8 cellular contexts compared by ENCODE assay signal in the genomic region with DNA sequence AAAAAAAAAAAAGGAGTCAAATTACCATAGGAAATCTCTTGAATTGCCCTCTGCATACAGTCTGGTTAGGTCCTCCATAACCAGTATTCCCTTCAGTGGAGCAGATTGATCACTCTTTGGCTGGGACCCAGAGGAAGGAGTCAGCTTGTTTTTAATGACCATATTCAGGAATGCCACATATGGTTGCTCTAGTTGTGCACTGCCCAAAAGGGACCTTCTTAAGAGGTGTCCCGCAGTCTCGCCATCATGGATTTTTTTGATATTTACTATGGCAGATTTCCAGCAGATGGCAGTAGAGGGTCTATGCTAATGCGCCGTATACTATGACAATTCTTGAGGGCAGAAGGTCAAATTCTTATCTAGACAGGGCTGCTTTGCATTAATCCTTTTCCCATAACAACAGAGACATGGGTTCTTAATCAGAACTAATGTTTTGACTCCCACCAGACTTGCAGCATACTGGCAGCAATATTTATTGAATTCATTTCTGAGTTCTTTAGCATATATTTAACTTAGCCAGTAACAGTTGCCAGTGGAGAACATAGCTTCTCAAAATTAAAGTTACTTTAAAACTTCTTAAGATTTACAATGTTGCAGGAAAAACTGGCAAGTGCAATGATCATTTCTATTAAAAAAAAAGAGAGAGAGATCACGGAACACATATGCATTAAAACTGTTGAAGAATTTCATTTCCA. TPM values are rescaled to one million over a fixed set of nuclear protein-coding genes. Genes with fewer than 3 reads are reported as not detected.
DNase-seq lines count a peak whose midpoint lies in the region; ATAC-seq and TF ChIP-seq lines count a peak whose summit lies in the region.

No MANE protein-coding gene starts in this region.

- H3K27ac Mint-ChIP-seq in activated T-cell treated with anti-CD3 and anti-CD28 coated beads, Interleukin-2, amount 50 U/mL, for 72 hours, result no peak overlapping the region

- no peaks in the 10 kb centered on the region for H3K9me1 ChIP-seq in IMR-90 (ENCODE audit: insufficient read depth, low read length)

- H3K36me3 ChIP-seq in IMR-90 (ENCODE audit: control insufficient read depth, insufficient read depth, low read length) (no peaks in the 10 kb centered on the region), prostate gland (no peaks in the 10 kb centered on the region)

- peak overlapping the region; percentile 64 for H2AFZ ChIP-seq in IMR-90 (replicated peaks; ENCODE audit: low read length, poor library complexity)

- peaks cover 15% of the 10 kb centered on the region for H3K4me1 Mint-ChIP-seq in activated T-cell treated with anti-CD3 and anti-CD28 coated beads, Interleukin-2, amount 50 U/mL, for 72 hours (ENCODE audit: low read depth)

- H3K9me3 ChIP-seq in IMR-90 (ENCODE audit: control insufficient read depth, insufficient read depth, low read length) (no peaks in the 10 kb centered on the region), prostate gland (no peaks in the 10 kb centered on the region)

- H3K18ac ChIP-seq in IMR-90 (ENCODE audit: low read depth, low read length), result no peak overlapping the region

- H4K5ac ChIP-seq in IMR-90 (ENCODE audit: low read depth, low read length), result no peak overlapping the region

- H3K27ac ChIP-seq in IMR-90 (ENCODE audit: insufficient read depth, low read length) (no peak overlapping the region), prostate gland (no peak overlapping the region)

- no peaks in the 10 kb centered on the region for H3K27me3 Mint-ChIP-seq in activated T-cell treated with anti-CD3 and anti-CD28 coated beads, Interleukin-2, amount 50 U/mL, for 72 hours (ENCODE audit: low read depth)

- CTCF ChIA-PET in IMR-90 (lab: Yijun Ruan, JAX), result interaction anchor here (0.6 to 1.2 kb wide), 4 partner anchors 30 to 493 kb away, joined by 3 to 4 read pairs (median 3); no protein-coding TSS in a partner anchor

- H3K4me2 ChIP-seq in IMR-90 (ENCODE audit: low read depth, low read length), result no peak overlapping the region

- no TSS peak for BruUV-seq in IMR-90 (replicated peaks; lab: Mats Ljungman, UMichigan)

- H3K9ac ChIP-seq in IMR-90 (ENCODE audit: low read depth, low read length), result no peak overlapping the region

- no peaks in the 10 kb centered on the region for H3K79me1 ChIP-seq in IMR-90 (ENCODE audit: low read depth in 1 of 2, low read length in 2 of 2)

- no peak overlapping the region for H2BK20ac ChIP-seq in IMR-90 (ENCODE audit: low read depth, low read length)

- H3K36me3 Mint-ChIP-seq in activated T-cell treated with anti-CD3 and anti-CD28 coated beads, Interleukin-2, amount 50 U/mL, for 72 hours (ENCODE audit: insufficient read depth in 2 of 2), result peaks cover 1 to 2% of the 10 kb centered on the region in 2 donors

- H2AK9ac ChIP-seq in IMR-90 (replicated peaks; ENCODE audit: low read depth, low read length, poor library complexity), result no peak overlapping the region

- no CpG with 5 or more reads among the region's 5 CpGs for WGBS in IMR-90 (ENCODE audit: extremely low coverage in 2 of 2, insufficient read length in 1 of 2), 2 experiments
- WGBS in prostate gland, result 66% methylated on average over 5 of the region's 5 CpGs

- no peak overlapping the region for H2BK5ac ChIP-seq in IMR-90 (ENCODE audit: low read depth, low read length, poor library complexity, severe bottlenecking)

- TF ChIP-seq RAD21 in IMR-90 (IDR thresholded peaks at IDR 0.05; ENCODE audit: low read length), result peak; percentile 76

- intact Hi-C loops in IMR-90 (cut with micrococcal nuclease), result loop anchor here (1.0 to 5.0 kb wide), 4 partner anchors 188 to 654 kb away; partner anchors contain the start of genes COA5 and UNC50
- intact Hi-C loops in prostate gland (cut with DNase I), result no loop called here

- no peak overlapping the region for H3K23ac ChIP-seq in IMR-90 (ENCODE audit: low read depth, low read length)

- peaks cover 3 to 4% of the 10 kb centered on the region in 2 donors for H3K9me3 Mint-ChIP-seq in activated T-cell treated with anti-CD3 and anti-CD28 coated beads, Interleukin-2, amount 50 U/mL, for 72 hours

- no peaks in the 10 kb centered on the region for H3K4me1 ChIP-seq in IMR-90 (ENCODE audit: control insufficient read depth, insufficient read depth, low read length)
- H3K4me1 ChIP-seq in prostate gland (replicated peaks), result no peaks in the 10 kb centered on the region

- no peak overlapping the region for H3K4ac ChIP-seq in IMR-90 (ENCODE audit: low read depth, low read length)

- no peak overlapping the region for H3K4me3 Mint-ChIP-seq in activated T-cell treated with anti-CD3 and anti-CD28 coated beads, Interleukin-2, amount 50 U/mL, for 72 hours

- dilution Hi-C loops in IMR-90 (cut with HindIII; ENCODE audit: low sequenced_read_pairs, unreplicated experiment), result no loop called here

- no peak overlapping the region for H3K14ac ChIP-seq in IMR-90 (replicated peaks; ENCODE audit: low read depth, low read length)

- TF ChIP-seq POLR2A in IMR-90 (IDR thresholded peaks at IDR 0.05; ENCODE audit: low read depth, low read length), result no peak
- TF ChIP-seq POLR2A in prostate gland (IDR thresholded peaks at IDR 0.05), result no peak

- no peak overlapping the region for H4K8ac ChIP-seq in IMR-90 (ENCODE audit: low read depth in 2 of 2, low read length in 2 of 2)

- no peak overlapping the region for H2AK5ac ChIP-seq in IMR-90 (ENCODE audit: low read depth, low read length)

- no peak overlapping the region for H2BK15ac ChIP-seq in IMR-90 (ENCODE audit: low read depth, low read length)

- peak; percentile 57 for ATAC-seq in GM19324 (IDR thresholded peaks at IDR 0.05; ENCODE audit: low FRiP score, unreplicated experiment)
- ATAC-seq in IMR-90 (ENCODE audit: low read depth), result peak; percentile 88
- peak; percentile 87 to 88 for ATAC-seq in activated T-cell treated with anti-CD3 and anti-CD28 coated beads, Interleukin-2, amount 50 U/mL, for 72 hours (replicated peaks in 1 of 2)
- no peak for ATAC-seq in HG02970 (IDR thresholded peaks at IDR 0.05; ENCODE audit: low FRiP score, unreplicated experiment)

- no peak overlapping the region for H2BK120ac ChIP-seq in IMR-90 (ENCODE audit: low read depth, low read length)

- DNase-seq in Ammon's horn (ENCODE audit: low spot score) (peak; percentile 69), IMR-90 (peak; percentile 55), RKO (ENCODE audit: low spot score) (peak; percentile 69), foreskin melanocyte (peak; percentile 51), prostate gland (ENCODE audit: low spot score) (no peak)
- DNase-seq in activated T-cell treated with anti-CD3 and anti-CD28 coated beads, Interleukin-2, amount 50 U/mL, for 72 hours, result peak; percentile 52 to 77

- POLR2A ChIA-PET in IMR-90 (lab: Charles Lee; ENCODE audit: unreplicated experiment), result no interaction called here

- TF ChIP-seq CTCF in IMR-90 (conservative IDR thresholded peaks at IDR 0.05; ENCODE audit: low read depth, low read length) (peak; percentile 66), prostate gland (IDR thresholded peaks at IDR 0.05) (peak in 3 of 4 experiments; percentile 36 to 46 (median 38))

- no peak overlapping the region for H4K91ac ChIP-seq in IMR-90 (ENCODE audit: insufficient read depth, low read depth, low read length)

- in situ Hi-C loops in IMR-90 (cut with MboI; ENCODE audit: low sequenced_read_pairs), result loop anchor here (25.0 kb wide), 1 partner anchor 424 kb away; no protein-coding TSS in a partner anchor

- H3K56ac ChIP-seq in IMR-90 (ENCODE audit: extremely low read depth, insufficient read depth, low read length), result no peak overlapping the region

- no peaks in the 10 kb centered on the region for H4K20me1 ChIP-seq in IMR-90 (ENCODE audit: insufficient read depth, low read length)

- H3K4me3 ChIP-seq in IMR-90 (ENCODE audit: insufficient read depth, low read depth, low read length), result no peak overlapping the region
- H3K4me3 ChIP-seq in prostate gland, result no peak overlapping the region

- H3K27me3 ChIP-seq in IMR-90 (ENCODE audit: control insufficient read depth, insufficient read depth, low read length) (peaks cover 2% of the 10 kb centered on the region), prostate gland (replicated peaks; ENCODE audit: insufficient read depth) (no peaks in the 10 kb centered on the region)

TF ChIP-seq in IMR-90, 13 proteins besides CTCF, POLR2A, EP300 and RAD21:
- no peak for TF ChIP-seq MAFK (IDR thresholded peaks at IDR 0.05; ENCODE audit: low read depth, low read length)
- TF ChIP-seq SMC3 (IDR thresholded peaks at IDR 0.05; ENCODE audit: low read depth, low read length), result peak; percentile 74

RNA-seq across cellular contexts. Expression of gene INPP4A, which starts 31.8 kb away (rescaled TPM):
- total RNA-seq in IMR-90 (2012; rRNA removed), result 22.8 and 27.1 TPM in 2 replicates
- polyA plus RNA-seq in IMR-90 (2012; rRNA removed), result 14.5 and 16.5 TPM in 2 replicates
- 7.8 and 12.4 TPM in 2 replicates for polyA plus RNA-seq in IMR-90 (2012; cell fraction: cytosol; rRNA removed)
- 35.0 and 41.6 TPM in 2 replicates for polyA plus RNA-seq in IMR-90 (2012; cell fraction: nucleus; rRNA removed; ENCODE audit: low replicate concordance)
- 10 to 100 TPM; 51.6 to 55.1 TPM for total RNA-seq in activated T-cell treated with anti-CD3 and anti-CD28 coated beads, Interleukin-2, amount 50 U/mL, for 72 hours
- total RNA-seq in prostate gland, result 10 to 100 TPM; 12.9 to 49.8 TPM
